In the genomic region with DNA sequence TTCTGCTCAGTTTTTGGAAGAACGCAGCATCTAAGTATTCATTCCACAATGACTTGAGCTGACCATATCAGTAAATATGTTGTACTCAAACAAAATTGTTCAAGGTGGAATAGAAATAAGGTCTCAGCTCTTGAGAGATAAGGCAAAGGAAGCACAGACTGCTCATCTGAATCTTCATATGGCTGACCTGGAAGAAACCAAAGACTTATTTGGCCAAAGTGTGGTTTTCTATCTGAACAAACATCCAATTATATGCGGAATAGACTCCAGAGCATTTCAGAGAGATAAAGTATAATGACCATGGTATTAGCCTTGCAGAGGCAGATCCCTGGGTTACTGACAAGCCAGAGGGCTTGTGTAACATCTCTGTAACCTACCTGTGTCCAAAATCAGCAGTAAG, we compare ENCODE assay signal across 34 cellular contexts.
"Had no signal": no experiment of that assay in that cellular context is flagged by ENCODE, and none has a peak within 500 bp of the region (broad histone marks: within the 10 kb centered on the region; RNA-seq: fewer than 3 reads in every experiment).

No MANE protein-coding gene starts in this region.

- H3K27ac Mint-ChIP-seq: activated B cell treated with CpG ODN at 0.5 μM for 24 hours; activated CD8-positive, alpha-beta T cell treated with anti-CD3 and anti-CD28 coated beads for 36 hours; activated naive CD4-positive, alpha-beta T cell treated with anti-CD3 and anti-CD28 coated beads for 36 hours; activated naive CD4-positive, alpha-beta T cell treated with anti-CD3 and anti-CD28 coated beads, Interleukin-2, amount 50 U/mL, for 24 hours; activated naive CD8-positive, alpha-beta T cell treated with anti-CD3 and anti-CD28 coated beads for 36 hours; activated naive CD8-positive, alpha-beta T cell treated with anti-CD3 and anti-CD28 coated beads, Interleukin-2, amount 50 U/mL, for 24 hours; activated T-helper 17 cell treated with anti-CD3 and anti-CD28 coated beads, Interleukin-2, amount 50 U/mL, for 72 hours; brain; T-helper 17 cell; T-helper 2 cell treated with Interferon-gamma antibody and Interleukin-4, amounts not matched to agents 5 μg/mL and 100 μg/mL, for 36 hours had no signal

- H3K4me1 ChIP-seq: breast epithelium, colonic mucosa, foreskin keratinocyte had no signal

- H3K27ac ChIP-seq: adrenal gland, breast epithelium, cardiac muscle cell, colonic mucosa, foreskin keratinocyte, gastrocnemius medialis, heart left ventricle, WERI-Rb-1 had no signal

- H3K9me3 ChIP-seq: adrenal gland, breast epithelium, colonic mucosa, gastrocnemius medialis, heart left ventricle had no signal

- H3K27me3 ChIP-seq: adrenal gland, breast epithelium, cardiac muscle cell, colonic mucosa, foreskin keratinocyte, gastrocnemius medialis, heart left ventricle had no signal

- ATAC-seq: activated CD4-positive, CD25-positive, alpha-beta regulatory T cell treated with anti-CD3 and anti-CD28 coated beads, Interleukin-2, amount 50 U/mL, for 24 hours; activated CD8-positive, alpha-beta T cell treated with anti-CD3 and anti-CD28 coated beads for 36 hours; activated naive CD8-positive, alpha-beta T cell treated with anti-CD3 and anti-CD28 coated beads, Interleukin-2, amount 50 U/mL, for 24 hours; activated T-cell treated with anti-CD3 and anti-CD28 coated beads, Interleukin-2, amount 50 U/mL, for 4 hours; activated T-helper 17 cell treated with anti-CD3 and anti-CD28 coated beads, Interleukin-2, amount 50 U/mL, for 72 hours; esophagus mucosa; foreskin keratinocyte; gastrocnemius medialis; heart left ventricle; T-helper 17 cell had no signal

- H3K27me3 Mint-ChIP-seq: activated B cell treated with CpG ODN at 0.5 μM for 24 hours; activated CD8-positive, alpha-beta T cell treated with anti-CD3 and anti-CD28 coated beads for 36 hours; activated naive CD4-positive, alpha-beta T cell treated with anti-CD3 and anti-CD28 coated beads, Interleukin-2, amount 50 U/mL, for 24 hours; activated naive CD8-positive, alpha-beta T cell treated with anti-CD3 and anti-CD28 coated beads for 36 hours; activated naive CD8-positive, alpha-beta T cell treated with anti-CD3 and anti-CD28 coated beads, Interleukin-2, amount 50 U/mL, for 24 hours; activated T-helper 17 cell treated with anti-CD3 and anti-CD28 coated beads, Interleukin-2, amount 50 U/mL, for 72 hours had no signal

- DNase-seq: activated B cell treated with CpG ODN at 0.5 μM for 24 hours; activated CD4-positive, alpha-beta T cell treated with anti-CD3 and anti-CD28 coated beads for 4 hours; activated CD4-positive, alpha-beta T cell treated with anti-CD3 and anti-CD28 coated beads, Interleukin-2, amount 50 U/mL, for 1 hour; activated CD8-positive, alpha-beta memory T cell treated with anti-CD3 and anti-CD28 coated beads for 24 hours; activated CD8-positive, alpha-beta T cell treated with anti-CD3 and anti-CD28 coated beads for 36 hours; activated effector memory CD4-positive, alpha-beta T cell treated with anti-CD3 and anti-CD28 coated beads, Interleukin-2, amount 50 U/mL, for 16 hours; activated naive CD4-positive, alpha-beta T cell treated with anti-CD3 and anti-CD28 coated beads for 36 hours; activated naive CD8-positive, alpha-beta T cell treated with anti-CD3 and anti-CD28 coated beads for 36 hours; activated naive CD8-positive, alpha-beta T cell treated with anti-CD3 and anti-CD28 coated beads, Interleukin-2, amount 50 U/mL, for 24 hours; activated T-cell treated with anti-CD3 and anti-CD28 coated beads, Interleukin-2, amount 50 U/mL, for 4 hours; adrenal gland; amygdala; aorta; central memory CD4-positive, alpha-beta T cell; cerebellar nuclear complex; colonic mucosa; effector CD8-positive, alpha-beta T cell; foreskin keratinocyte; gastrocnemius medialis; glutamatergic neuron; heart left ventricle; hypothalamus; T-helper 1 cell; T-helper 17 cell; T1000; WERI-Rb-1 had no signal

- H3K36me3 Mint-ChIP-seq: activated naive CD4-positive, alpha-beta T cell treated with anti-CD3 and anti-CD28 coated beads, Interleukin-2, amount 50 U/mL, for 24 hours; activated naive CD8-positive, alpha-beta T cell treated with anti-CD3 and anti-CD28 coated beads for 36 hours; brain had no signal

- H3K9me3 Mint-ChIP-seq: activated CD8-positive, alpha-beta T cell treated with anti-CD3 and anti-CD28 coated beads for 36 hours; activated naive CD4-positive, alpha-beta T cell treated with anti-CD3 and anti-CD28 coated beads for 36 hours; activated naive CD4-positive, alpha-beta T cell treated with anti-CD3 and anti-CD28 coated beads, Interleukin-2, amount 50 U/mL, for 24 hours; activated naive CD8-positive, alpha-beta T cell treated with anti-CD3 and anti-CD28 coated beads for 36 hours; activated naive CD8-positive, alpha-beta T cell treated with anti-CD3 and anti-CD28 coated beads, Interleukin-2, amount 50 U/mL, for 24 hours; activated T-cell treated with anti-CD3 and anti-CD28 coated beads, Interleukin-2, amount 50 U/mL, for 4 hours had no signal

- H3K4me3 ChIP-seq: adrenal gland, breast epithelium, cardiac muscle cell, colonic mucosa, gastrocnemius medialis, heart left ventricle had no signal

- H3K4me3 Mint-ChIP-seq: activated B cell treated with CpG ODN at 0.5 μM for 24 hours; activated CD8-positive, alpha-beta T cell treated with anti-CD3 and anti-CD28 coated beads for 36 hours; activated naive CD4-positive, alpha-beta T cell treated with anti-CD3 and anti-CD28 coated beads for 36 hours; activated naive CD4-positive, alpha-beta T cell treated with anti-CD3 and anti-CD28 coated beads, Interleukin-2, amount 50 U/mL, for 24 hours; activated naive CD8-positive, alpha-beta T cell treated with anti-CD3 and anti-CD28 coated beads for 36 hours; activated naive CD8-positive, alpha-beta T cell treated with anti-CD3 and anti-CD28 coated beads, Interleukin-2, amount 50 U/mL, for 24 hours; activated T-cell treated with anti-CD3 and anti-CD28 coated beads, Interleukin-2, amount 50 U/mL, for 4 hours; activated T-helper 17 cell treated with anti-CD3 and anti-CD28 coated beads, Interleukin-2, amount 50 U/mL, for 72 hours; brain; T-helper 17 cell; T-helper 2 cell treated with Interferon-gamma antibody and Interleukin-4, amounts not matched to agents 5 μg/mL and 100 μg/mL, for 36 hours had no signal

- H3K36me3 ChIP-seq: adrenal gland, breast epithelium, cardiac muscle cell, colonic mucosa, gastrocnemius medialis, heart left ventricle, WERI-Rb-1 had no signal
